In the genomic region with DNA sequence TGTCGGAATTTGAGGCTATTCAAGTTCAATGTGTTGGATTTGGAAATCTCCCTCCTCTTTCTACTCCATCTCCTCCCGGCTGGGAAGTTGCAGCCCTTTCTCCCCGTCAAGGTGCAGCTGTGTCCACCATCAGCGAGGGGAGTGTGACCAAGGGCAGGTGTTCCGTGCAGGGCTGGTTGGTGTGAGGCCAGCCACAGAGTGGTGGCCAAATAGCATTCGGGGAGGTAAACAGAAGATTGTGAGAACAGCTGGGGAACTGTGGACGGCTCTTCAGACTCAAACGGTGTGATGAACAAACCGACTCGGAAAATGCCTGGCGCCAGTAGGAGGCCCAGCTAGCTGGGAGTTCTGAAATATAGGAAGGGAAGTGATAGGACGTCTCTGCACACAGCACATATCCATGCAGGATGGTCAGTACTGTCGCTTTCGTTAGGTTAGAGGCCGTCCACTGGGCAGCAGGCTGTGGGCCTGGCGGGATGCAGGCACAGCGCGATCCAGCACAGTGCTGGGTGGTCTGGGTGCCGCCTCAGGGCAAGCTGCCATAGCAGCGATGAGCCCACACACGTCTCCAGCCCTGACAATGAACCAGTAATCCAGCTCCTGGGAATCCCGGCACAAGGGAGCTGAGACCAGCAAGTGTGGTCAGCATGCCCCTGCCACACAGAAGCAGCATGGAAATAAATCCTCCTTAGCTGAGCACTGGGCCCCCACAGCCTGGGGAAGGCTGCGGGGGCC, we compare ENCODE assay signal across 30 cellular contexts.
A peak's percentile ranks its signal among the peaks of the same experiment; 100 is the strongest.
DNase-seq lines count a peak whose midpoint lies in the region; ATAC-seq, FAIRE-seq and TF ChIP-seq lines count a peak whose summit lies in the region.
"Had no signal": no experiment of that assay in that cellular context is flagged by ENCODE, and none has a peak within 500 bp of the region (broad histone marks: within the 10 kb centered on the region; RNA-seq: fewer than 3 reads in every experiment).

No MANE protein-coding gene starts in this region.

- H3K4me3 Mint-ChIP-seq in WTC11 = no peak overlapping the region
- H3K4me3 Mint-ChIP-seq: activated CD4-positive, alpha-beta T cell treated with anti-CD3 and anti-CD28 coated beads for 36 hours; activated naive CD8-positive, alpha-beta T cell treated with anti-CD3 and anti-CD28 coated beads, Interleukin-2, amount 10 ng/mL, durations not matched to agents 7 days and 5 days; H9; immature natural killer cell; neural crest cell; stimulated activated naive CD8-positive, alpha-beta T cell treated with anti-CD3 and anti-CD28 coated beads, Interleukin-15, amount 100 ng/mL, for 72 hours had no signal

- FAIRE-seq in pancreas (lab: Jason Lieb, UNC) = no peak
- FAIRE-seq: astrocyte, D721Med, GM12878 had no signal

- no peak for TF ChIP-seq CTCF in WTC11 (IDR thresholded peaks at IDR 0.05)
- no peak for TF ChIP-seq CTCF in pancreas (IDR thresholded peaks at IDR 0.05)

- peaks cover 9% of the 10 kb centered on the region for H3K4me1 Mint-ChIP-seq in WTC11
- H3K4me1 Mint-ChIP-seq: activated CD4-positive, alpha-beta T cell treated with anti-CD3 and anti-CD28 coated beads for 36 hours; activated naive CD8-positive, alpha-beta T cell treated with anti-CD3 and anti-CD28 coated beads, Interleukin-2, amount 10 ng/mL, durations not matched to agents 7 days and 5 days; immature natural killer cell had no signal

- no peaks in the 10 kb centered on the region for H3K36me3 ChIP-seq in pancreas
- H3K36me3 ChIP-seq: MG63, thoracic aorta, uterus had no signal

- POLR2A ChIA-PET in WTC11 (lab: Charles Lee) = no interaction called here

- H3K4me1 ChIP-seq in pancreas = no peaks in the 10 kb centered on the region
- H3K4me1 ChIP-seq: uterus had no signal

- H3K36me3 Mint-ChIP-seq in WTC11 = no peaks in the 10 kb centered on the region
- H3K36me3 Mint-ChIP-seq: activated naive CD8-positive, alpha-beta T cell treated with anti-CD3 and anti-CD28 coated beads, Interleukin-2, amount 10 ng/mL, durations not matched to agents 7 days and 5 days; immature natural killer cell had no signal

- H3K9me3 ChIP-seq in pancreas = no peaks in the 10 kb centered on the region
- H3K9me3 ChIP-seq: MG63, thoracic aorta, uterus had no signal

- no peaks in the 10 kb centered on the region for H3K27me3 ChIP-seq in pancreas
- H3K27me3 ChIP-seq: uterus had no signal

- DNase-seq in NCI-H146 (lab: John Stamatoyannopoulos, UW) (peak; percentile 9), NCI-H146 treated with DMSO at 0.1 percent for 48 hours (lab: John Stamatoyannopoulos, UW; ENCODE audit: unreplicated experiment) (no peak), NCI-H187 treated with DMSO at 0.1 percent for 48 hours (lab: John Stamatoyannopoulos, UW) (peak; percentile 25), WTC11 (ENCODE audit: low spot score) (peak; percentile 4), pancreas (peak in 5 of 6 donors; percentile 31 to 81 (median 53))
- DNase-seq in stimulated activated CD4-positive, alpha-beta T cell treated with anti-CD3 and anti-CD28 coated beads, Interleukin-2, amount 100 ng/mL, for 48 hours = no peak
- DNase-seq: 8988T; activated CD4-positive, alpha-beta T cell treated with anti-CD3 and anti-CD28 coated beads for 36 hours; activated naive CD8-positive, alpha-beta T cell treated with anti-CD3 and anti-CD28 coated beads, Interleukin-2, amount 10 ng/mL, durations not matched to agents 7 days and 5 days; effector memory CD4-positive, alpha-beta T cell; erythroblast; H9; immature natural killer cell; mesendoderm; MG63; NCI-H1436; NCI-H510A; NK-92 treated with Interleukin-12 subunit alpha and Interleukin-12 subunit beta, amount 100 ng/mL, for 24 hours; stimulated activated CD4-positive, alpha-beta T cell treated with anti-CD3 and anti-CD28 coated beads, Interleukin-2, amount 100 ng/mL, for 24 hours; stimulated activated naive CD8-positive, alpha-beta T cell treated with anti-CD3 and anti-CD28 coated beads, Interleukin-15, amount 100 ng/mL, for 72 hours; uterus had no signal

- H3K27ac Mint-ChIP-seq in WTC11 = no peak overlapping the region
- H3K27ac Mint-ChIP-seq: activated CD4-positive, alpha-beta T cell treated with anti-CD3 and anti-CD28 coated beads for 36 hours; activated naive CD8-positive, alpha-beta T cell treated with anti-CD3 and anti-CD28 coated beads, Interleukin-2, amount 10 ng/mL, durations not matched to agents 7 days and 5 days; H9; immature natural killer cell; stimulated activated naive CD8-positive, alpha-beta T cell treated with anti-CD3 and anti-CD28 coated beads, Interleukin-15, amount 100 ng/mL, for 72 hours had no signal

- CTCF ChIA-PET in WTC11 (lab: Charles Lee) = no interaction called here

- no peak overlapping the region for H3K27ac ChIP-seq in pancreas
- H3K27ac ChIP-seq: coronary artery, KMS-11, thoracic aorta, uterus had no signal

- intact Hi-C loops in pancreas (cut with DNase I) = no loop called here

- ATAC-seq in WTC11 = no peak
- ATAC-seq in pancreas = peak; percentile 63 to 95 (median 89)
- no peak for ATAC-seq in GM21619 (IDR thresholded peaks at IDR 0.05; ENCODE audit: unreplicated experiment)
- ATAC-seq in GM18858 (IDR thresholded peaks at IDR 0.05; ENCODE audit: unreplicated experiment) = no peak
- ATAC-seq: activated CD4-positive, alpha-beta T cell treated with anti-CD3 and anti-CD28 coated beads for 36 hours; GM12878; stimulated activated naive CD8-positive, alpha-beta T cell treated with anti-CD3 and anti-CD28 coated beads, Interleukin-15, amount 100 ng/mL, for 72 hours had no signal

- H3K9me3 Mint-ChIP-seq in WTC11 = no peaks in the 10 kb centered on the region
- H3K9me3 Mint-ChIP-seq: activated naive CD8-positive, alpha-beta T cell treated with anti-CD3 and anti-CD28 coated beads, Interleukin-2, amount 10 ng/mL, durations not matched to agents 7 days and 5 days; H9; immature natural killer cell; neural crest cell; stimulated activated naive CD8-positive, alpha-beta T cell treated with anti-CD3 and anti-CD28 coated beads, Interleukin-15, amount 100 ng/mL, for 72 hours had no signal

- no peak overlapping the region for H3K4me3 ChIP-seq in pancreas
- H3K4me3 ChIP-seq: coronary artery, GM12878, MG63, thoracic aorta, uterus had no signal

- H3K27me3 Mint-ChIP-seq in WTC11 (ENCODE audit: low read depth) = peaks cover 20% of the 10 kb centered on the region

- WGBS in pancreas, 2 donors = 47 to 48% methylated on average over 23 of the region's 23 CpGs

TF ChIP-seq in WTC11, 78 proteins besides CTCF, POLR2A, EP300 and RAD21 (continues in another document):
- TF ChIP-seq NR1H2 (CRISPR knock-in tag; IDR thresholded peaks at IDR 0.05) (no peak), ATF2 (CRISPR knock-in tag; IDR thresholded peaks at IDR 0.05; ENCODE audit: borderline replicate concordance, low read depth) (no peak), NR3C1 (CRISPR knock-in tag; conservative IDR thresholded peaks at IDR 0.05; ENCODE audit: low read depth) (no peak), CREM (CRISPR knock-in tag; IDR thresholded peaks at IDR 0.05) (no peak), SOX15 (CRISPR knock-in tag; IDR thresholded peaks at IDR 0.05) (no peak), SMAD3 (CRISPR knock-in tag; IDR thresholded peaks at IDR 0.05; ENCODE audit: borderline replicate concordance) (no peak), CBFB (CRISPR knock-in tag; IDR thresholded peaks at IDR 0.05; ENCODE audit: low read depth) (no peak), ZBTB43 (CRISPR knock-in tag; IDR thresholded peaks at IDR 0.05) (no peak), ELF4 (CRISPR knock-in tag; IDR thresholded peaks at IDR 0.05; ENCODE audit: low read depth) (no peak)
- TF ChIP-seq, protein P1, sequence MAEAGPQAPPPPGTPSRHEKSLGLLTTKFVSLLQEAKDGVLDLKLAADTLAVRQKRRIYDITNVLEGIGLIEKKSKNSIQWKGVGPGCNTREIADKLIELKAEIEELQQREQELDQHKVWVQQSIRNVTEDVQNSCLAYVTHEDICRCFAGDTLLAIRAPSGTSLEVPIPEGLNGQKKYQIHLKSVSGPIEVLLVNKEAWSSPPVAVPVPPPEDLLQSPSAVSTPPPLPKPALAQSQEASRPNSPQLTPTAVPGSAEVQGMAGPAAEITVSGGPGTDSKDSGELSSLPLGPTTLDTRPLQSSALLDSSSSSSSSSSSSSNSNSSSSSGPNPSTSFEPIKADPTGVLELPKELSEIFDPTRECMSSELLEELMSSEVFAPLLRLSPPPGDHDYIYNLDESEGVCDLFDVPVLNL (CRISPR knock-in tag; IDR thresholded peaks at IDR 0.05; ENCODE audit: borderline replicate concordance, low read depth) = no peak
- TF ChIP-seq, protein P2, sequence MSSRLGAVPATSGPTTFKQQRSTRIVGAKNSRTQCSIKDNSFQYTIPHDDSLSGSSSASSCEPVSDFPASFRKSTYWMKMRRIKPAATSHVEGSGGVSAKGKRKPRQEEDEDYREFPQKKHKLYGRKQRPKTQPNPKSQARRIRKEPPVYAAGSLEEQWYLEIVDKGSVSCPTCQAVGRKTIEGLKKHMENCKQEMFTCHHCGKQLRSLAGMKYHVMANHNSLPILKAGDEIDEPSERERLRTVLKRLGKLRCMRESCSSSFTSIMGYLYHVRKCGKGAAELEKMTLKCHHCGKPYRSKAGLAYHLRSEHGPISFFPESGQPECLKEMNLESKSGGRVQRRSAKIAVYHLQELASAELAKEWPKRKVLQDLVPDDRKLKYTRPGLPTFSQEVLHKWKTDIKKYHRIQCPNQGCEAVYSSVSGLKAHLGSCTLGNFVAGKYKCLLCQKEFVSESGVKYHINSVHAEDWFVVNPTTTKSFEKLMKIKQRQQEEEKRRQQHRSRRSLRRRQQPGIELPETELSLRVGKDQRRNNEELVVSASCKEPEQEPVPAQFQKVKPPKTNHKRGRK (CRISPR knock-in tag; IDR thresholded peaks at IDR 0.05; ENCODE audit: borderline replicate concordance) = no peak

Comparison
In these comparisons a context has a peak if more than half of its experiments do, and no peak if none do; other contexts are left out.
1. DNase-seq: peak in NCI-H146 (single experiment), NCI-H187 treated with DMSO at 0.1 percent for 48 hours (single experiment), WTC11 (single experiment) and pancreas (5 of 6); none in NCI-H146 treated with DMSO at 0.1 percent for 48 hours (single experiment) and stimulated activated CD4-positive, alpha-beta T cell treated with anti-CD3 and anti-CD28 coated beads, Interleukin-2, amount 100 ng/mL, for 48 hours (0 of 2).
2. ATAC-seq: peak in pancreas (4 of 4); none in WTC11 (single experiment), GM21619 (single experiment) and GM18858 (single experiment).